ENCODE assay signal across 8 cellular contexts in the genomic region with DNA sequence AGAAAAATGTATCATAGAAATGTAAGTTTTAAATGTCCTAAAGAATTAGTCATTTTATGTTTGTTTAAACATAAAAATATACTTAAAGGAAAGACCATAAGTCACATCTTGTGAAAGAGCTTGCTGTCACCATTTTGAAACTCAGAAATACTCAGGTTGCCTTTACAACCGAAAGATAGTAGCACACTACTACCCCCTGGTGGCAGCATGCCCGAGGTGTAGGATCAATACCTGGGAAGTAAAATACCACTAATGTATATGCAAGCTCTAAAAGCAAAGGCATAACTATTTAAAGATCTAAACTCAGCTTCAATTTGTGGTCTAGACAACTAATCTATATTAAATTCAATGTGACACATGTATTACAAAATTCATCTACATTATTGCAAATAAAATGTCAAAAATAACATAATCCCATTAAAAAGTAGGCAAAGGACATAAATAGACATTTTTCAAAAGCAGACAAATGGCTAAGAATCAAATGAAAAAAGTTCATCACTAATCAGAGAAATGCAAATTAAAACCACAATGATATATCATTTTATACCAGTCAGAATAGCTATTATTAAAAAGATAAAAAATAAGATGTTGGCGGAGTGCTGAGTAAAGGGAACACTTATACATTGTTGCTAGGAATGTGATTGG. TPM values are rescaled to one million over a fixed set of nuclear protein-coding genes. Genes with fewer than 3 reads are reported as not detected.
DNase-seq lines count a peak whose midpoint lies in the region; ATAC-seq lines count a peak whose summit lies in the region.

No MANE protein-coding gene starts in this region.

- no peaks in the 10 kb centered on the region for H3K79me1 ChIP-seq in mesendoderm (ENCODE audit: low read length)

- H3K23ac ChIP-seq in mesendoderm (ENCODE audit: low read length): no peak overlapping the region

- H4K5ac ChIP-seq in mesendoderm (ENCODE audit: low read length): no peak overlapping the region

- H2BK15ac ChIP-seq in mesendoderm (replicated peaks; ENCODE audit: low read depth): no peak overlapping the region

- no peaks in the 10 kb centered on the region for H3K27me3 ChIP-seq in mesendoderm (ENCODE audit: insufficient read depth, low read length, poor library complexity)

- no peak overlapping the region for H3K18ac ChIP-seq in mesendoderm (ENCODE audit: low read length)

- H2BK5ac ChIP-seq in mesendoderm (ENCODE audit: low read length): no peak overlapping the region

- no peaks in the 10 kb centered on the region for H3K9me3 Mint-ChIP-seq in activated CD4-positive, alpha-beta T cell treated with anti-CD3 and anti-CD28 coated beads, Interleukin-2, amount 10 ng/mL, durations not matched to agents 7 days and 5 days

- H3K27me3 Mint-ChIP-seq in activated CD4-positive, alpha-beta T cell treated with anti-CD3 and anti-CD28 coated beads, Interleukin-2, amount 10 ng/mL, durations not matched to agents 7 days and 5 days: peaks cover 2% of the 10 kb centered on the region

- ATAC-seq in GM19035 (IDR thresholded peaks at IDR 0.05; ENCODE audit: unreplicated experiment): peak; percentile 79
- peak; percentile 83 for ATAC-seq in HG03469 (IDR thresholded peaks at IDR 0.05; ENCODE audit: unreplicated experiment)

- H4K8ac ChIP-seq in mesendoderm (ENCODE audit: low read depth, low read length): no peak overlapping the region

- POLR2A ChIA-PET in activated CD4-positive, alpha-beta T cell treated with anti-CD3 and anti-CD28 coated beads, Interleukin-2, amount 10 ng/mL, durations not matched to agents 7 days and 5 days (lab: Charles Lee): no interaction called here

- no peak overlapping the region for H3K56ac ChIP-seq in mesendoderm (ENCODE audit: low read length)

- DNase-seq in AG20443 (ENCODE audit: low spot score) (peak; percentile 54), NCI-H748 treated with DMSO at 0.1 percent for 48 hours (lab: John Stamatoyannopoulos, UW) (peak; percentile 38), ecto neural progenitor cell (ENCODE audit: low spot score) (peak; percentile 76), mesendoderm (peak; percentile 82)
- peak; percentile 92 for DNase-seq in activated CD4-positive, alpha-beta T cell treated with anti-CD3 and anti-CD28 coated beads, Interleukin-2, amount 10 ng/mL, durations not matched to agents 7 days and 5 days
- peak; percentile 81 for DNase-seq in stimulated activated CD8-positive, alpha-beta memory T cell treated with anti-CD3 and anti-CD28 coated beads, Interleukin-4, amount 100 ng/mL, for 24 hours (ENCODE audit: low read depth)

- H3K27ac Mint-ChIP-seq in activated CD4-positive, alpha-beta T cell treated with anti-CD3 and anti-CD28 coated beads, Interleukin-2, amount 10 ng/mL, durations not matched to agents 7 days and 5 days: no peak overlapping the region

- H2BK120ac ChIP-seq in mesendoderm (ENCODE audit: low read depth, low read length): no peak overlapping the region

- H3K4ac ChIP-seq in mesendoderm (ENCODE audit: low read depth, low read length): no peak overlapping the region

- no peak overlapping the region for H3K4me2 ChIP-seq in mesendoderm (ENCODE audit: low read length)

- no peaks in the 10 kb centered on the region for H3K4me1 ChIP-seq in mesendoderm (ENCODE audit: control insufficient read depth, low read depth, low read length)

- H3K4me1 Mint-ChIP-seq in activated CD4-positive, alpha-beta T cell treated with anti-CD3 and anti-CD28 coated beads, Interleukin-2, amount 10 ng/mL, durations not matched to agents 7 days and 5 days: peaks cover 8% of the 10 kb centered on the region

- H2AK5ac ChIP-seq in mesendoderm (ENCODE audit: low read length): no peak overlapping the region

- no peak overlapping the region for H3K9ac ChIP-seq in mesendoderm (ENCODE audit: low read length)

- no peak overlapping the region for H3K4me3 ChIP-seq in mesendoderm (ENCODE audit: low read length)

- H3K27ac ChIP-seq in mesendoderm (ENCODE audit: low read depth, low read length): no peak overlapping the region

- H3K4me3 Mint-ChIP-seq in activated CD4-positive, alpha-beta T cell treated with anti-CD3 and anti-CD28 coated beads, Interleukin-2, amount 10 ng/mL, durations not matched to agents 7 days and 5 days: no peak overlapping the region

- WGBS in mesendoderm (ENCODE audit: extremely low coverage, insufficient coverage, low lambda C conversion rate): no CpG with 5 or more reads among the region's 3 CpGs

- no peaks in the 10 kb centered on the region for H3K36me3 Mint-ChIP-seq in activated CD4-positive, alpha-beta T cell treated with anti-CD3 and anti-CD28 coated beads, Interleukin-2, amount 10 ng/mL, durations not matched to agents 7 days and 5 days (ENCODE audit: low read depth)

- no peaks in the 10 kb centered on the region for H3K36me3 ChIP-seq in mesendoderm (ENCODE audit: control insufficient read depth, insufficient read depth, low read length)

- no peaks in the 10 kb centered on the region for H3K79me2 ChIP-seq in mesendoderm (ENCODE audit: control insufficient read depth, insufficient read depth, low read length)

- CTCF ChIA-PET in activated CD4-positive, alpha-beta T cell treated with anti-CD3 and anti-CD28 coated beads, Interleukin-2, amount 10 ng/mL, durations not matched to agents 7 days and 5 days (lab: Charles Lee): interaction anchor here (0.6 to 2.6 kb wide), 20 partner anchors 9 to 171 kb away, joined by 3 to 14 read pairs (median 3); a partner anchor contains a TSS

RNA-seq across cellular contexts. Expression of a gene that starts 47.7 kb away (rescaled TPM):
- 1 to 10 TPM; 1.1 to 1.3 TPM for total RNA-seq in activated CD4-positive, alpha-beta T cell treated with anti-CD3 and anti-CD28 coated beads, Interleukin-2, amount 10 ng/mL, durations not matched to agents 7 days and 5 days
- 0.01 TPM for polyA plus RNA-seq in mesendoderm (2013, experiment 1 of 2)
- 0.01 TPM for polyA plus RNA-seq in mesendoderm (2013, experiment 2 of 2)

Comparison
In these comparisons a context has a peak if more than half of its experiments do, and no peak if none do; other contexts are left out.
1. DNase-seq: peak in every context shown above with its lines; median percentile 92 in activated CD4-positive, alpha-beta T cell treated with anti-CD3 and anti-CD28 coated beads, Interleukin-2, amount 10 ng/mL, durations not matched to agents 7 days and 5 days; 82 in mesendoderm; 81 in stimulated activated CD8-positive, alpha-beta memory T cell treated with anti-CD3 and anti-CD28 coated beads, Interleukin-4, amount 100 ng/mL, for 24 hours; 76 in ecto neural progenitor cell; 54 in AG20443; 38 in NCI-H748 treated with DMSO at 0.1 percent for 48 hours.